1 cellular context compared by ENCODE assay signal in genomic region chr19:57552432-57552831, GRCh38.
TF ChIP-seq lines count a peak whose summit lies in the region.

No MANE protein-coding gene starts in this region.

TF ChIP-seq in WTC11, 78 proteins besides CTCF, POLR2A, EP300 and RAD21 (continued from another document):
- TF ChIP-seq AFF4 (CRISPR knock-in tag; IDR thresholded peaks at IDR 0.05; ENCODE audit: borderline replicate concordance), result no peak
- TF ChIP-seq GTF2I (CRISPR knock-in tag; conservative IDR thresholded peaks at IDR 0.05), result no peak
- TF ChIP-seq ELF4 (CRISPR knock-in tag; IDR thresholded peaks at IDR 0.05; ENCODE audit: low read depth), result no peak
- no peak for TF ChIP-seq ARID4B (CRISPR knock-in tag; IDR thresholded peaks at IDR 0.05; ENCODE audit: borderline replicate concordance)
